ENCODE assay signal across 21 cellular contexts in the genomic region with DNA sequence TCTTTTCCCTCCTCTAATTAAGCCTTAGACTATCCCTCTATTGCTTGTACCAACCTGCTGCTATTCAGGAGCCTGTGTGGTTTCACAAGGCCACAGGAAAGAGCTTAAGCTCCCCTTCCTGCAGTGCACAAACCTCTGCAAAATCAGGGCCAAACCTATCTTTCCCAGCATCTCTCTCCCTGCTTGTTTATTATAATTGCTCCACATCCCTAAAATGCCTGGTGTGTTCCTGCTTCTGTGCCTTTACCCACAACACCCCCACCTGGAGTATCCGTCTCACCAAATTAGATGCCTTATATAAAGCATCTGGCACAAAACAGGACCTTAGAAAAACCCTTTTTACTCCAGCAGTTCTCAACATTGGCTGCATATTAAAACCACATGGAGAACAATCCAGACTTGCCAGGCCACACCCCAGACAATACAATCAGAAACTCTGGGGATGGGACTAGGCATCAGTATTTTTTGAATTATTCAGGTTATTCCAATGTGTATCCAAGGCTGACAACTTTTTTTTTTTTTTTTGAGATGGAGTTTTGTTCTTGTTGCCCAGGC. TPM values are rescaled to one million over a fixed set of nuclear protein-coding genes. Genes with fewer than 3 reads are reported as not detected.
DNase-seq lines count a peak whose midpoint lies in the region; ATAC-seq and TF ChIP-seq lines count a peak whose summit lies in the region.
"Had no signal": no experiment of that assay in that cellular context is flagged by ENCODE, and none has a peak within 500 bp of the region (broad histone marks: within the 10 kb centered on the region; RNA-seq: fewer than 3 reads in every experiment).

No MANE protein-coding gene starts in this region.

- H3K9me3 ChIP-seq in breast epithelium (no peaks in the 10 kb centered on the region), SJSA1 (replicated peaks) (no peaks in the 10 kb centered on the region)
- H3K9me3 ChIP-seq: BLaER1 treated with 17β-estradiol and CSF1 and Interleukin-3, amounts not matched to agents 10 nM and 100 nM; Caco-2 had no signal

- intact Hi-C loops in MCF 10A (cut with micrococcal nuclease) (no loop called here), breast epithelium (cut with DNase I; ENCODE audit: low total_unique reads) (no loop called here)

- H4K5ac ChIP-seq in mesendoderm (ENCODE audit: low read length): no peak overlapping the region

- TF ChIP-seq CTCF in MCF 10A (IDR thresholded peaks at IDR 0.05; ENCODE audit: unreplicated experiment): no peak
- TF ChIP-seq CTCF in breast epithelium (IDR thresholded peaks at IDR 0.05): no peak

- CTCF ChIA-PET in MCF 10A (lab: Yijun Ruan, JAX): interaction anchor here (0.6 to 0.7 kb wide), 2 partner anchors 19 to 21 kb away, joined by 3 to 6 read pairs; no protein-coding TSS in a partner anchor

- no peak overlapping the region for H2BK15ac ChIP-seq in mesendoderm (replicated peaks; ENCODE audit: low read depth)

- no peak overlapping the region for H3K9ac ChIP-seq in mesendoderm (ENCODE audit: low read length)

- peaks cover 33% of the 10 kb centered on the region for H3K36me3 Mint-ChIP-seq in MCF 10A (ENCODE audit: insufficient read depth, unreplicated experiment)

- no peak overlapping the region for H3K23ac ChIP-seq in mesendoderm (ENCODE audit: low read length)

- H3K36me3 ChIP-seq in breast epithelium (no peaks in the 10 kb centered on the region), SJSA1 (peaks cover 25% of the 10 kb centered on the region), mesendoderm (ENCODE audit: control insufficient read depth, insufficient read depth, low read length) (no peaks in the 10 kb centered on the region)

- no peak for DNase-seq in MCF 10A (ENCODE audit: unreplicated experiment)
- no peak for DNase-seq in breast epithelium (ENCODE audit: low spot score in 2 of 2)
- no peak for DNase-seq in SJSA1 (ENCODE audit: low read depth in 1 of 2, low spot score in 2 of 2)
- peak; percentile 52 for DNase-seq in fibroblast of peridontal ligament (ENCODE audit: extremely low read depth)
- no peak for DNase-seq in mesendoderm
- DNase-seq in C1 segment of cervical spinal cord (lab: John Stamatoyannopoulos, UW): no peak
- DNase-seq: Caco-2, DMS53, NCI-H1436, NCI-H2029 treated with DMSO at 0.1 percent for 48 hours, NCI-H524, SIG-M5 had no signal

- WGBS in mesendoderm (ENCODE audit: extremely low coverage, insufficient coverage, low lambda C conversion rate): no CpG with 5 or more reads among the region's 1 CpG

- H3K4me3 ChIP-seq in breast epithelium (no peak overlapping the region), SJSA1 (no peak overlapping the region), mesendoderm (ENCODE audit: low read length) (no peak overlapping the region)
- H3K4me3 ChIP-seq: BLaER1 treated with 17β-estradiol and CSF1 and Interleukin-3, amounts not matched to agents 10 nM and 100 nM; GM12878; GM23338 had no signal

- H2BK5ac ChIP-seq in mesendoderm (ENCODE audit: low read length): no peak overlapping the region

- no peak overlapping the region for H3K4ac ChIP-seq in mesendoderm (ENCODE audit: low read depth, low read length)

- H3K79me1 ChIP-seq in mesendoderm (ENCODE audit: low read length): no peaks in the 10 kb centered on the region

- no peak overlapping the region for H3K27ac ChIP-seq in breast epithelium
- peak overlapping the region; percentile 60; the same call in 1 of the 2 replicates for H3K27ac ChIP-seq in SJSA1
- H3K27ac ChIP-seq in mesendoderm (ENCODE audit: low read depth, low read length): no peak overlapping the region
- H3K27ac ChIP-seq: BLaER1 treated with 17β-estradiol and CSF1 and Interleukin-3, amounts not matched to agents 10 nM and 100 nM had no signal

- H3K18ac ChIP-seq in mesendoderm (ENCODE audit: low read length): no peak overlapping the region

- no peak overlapping the region for H3K4me2 ChIP-seq in mesendoderm (ENCODE audit: low read length)
- H3K4me2 ChIP-seq: BLaER1 treated with 17β-estradiol and CSF1 and Interleukin-3, amounts not matched to agents 10 nM and 100 nM; GM23338 had no signal

- no peak for ATAC-seq in GM21723 (IDR thresholded peaks at IDR 0.05; ENCODE audit: unreplicated experiment)
- ATAC-seq: GM12878, GM23338 had no signal

- no peaks in the 10 kb centered on the region for H3K9me3 Mint-ChIP-seq in MCF 10A (ENCODE audit: unreplicated experiment)
- H3K9me3 Mint-ChIP-seq: GM23338, IgD-negative memory B cell had no signal

- H2AK5ac ChIP-seq in mesendoderm (ENCODE audit: low read length): no peak overlapping the region

- H3K4me1 ChIP-seq in breast epithelium (no peaks in the 10 kb centered on the region), SJSA1 (replicated peaks) (peaks cover 39% of the 10 kb centered on the region), mesendoderm (ENCODE audit: control insufficient read depth, low read depth, low read length) (no peaks in the 10 kb centered on the region)

- TF ChIP-seq POLR2A in breast epithelium (IDR thresholded peaks at IDR 0.05): no peak

- peak overlapping the region; percentile 28 for H3K27ac Mint-ChIP-seq in MCF 10A (ENCODE audit: low read depth, unreplicated experiment)
- H3K27ac Mint-ChIP-seq: GM23338, IgD-negative memory B cell had no signal

- no peaks in the 10 kb centered on the region for H3K4me1 Mint-ChIP-seq in MCF 10A (ENCODE audit: insufficient read depth, unreplicated experiment)
- H3K4me1 Mint-ChIP-seq: IgD-negative memory B cell had no signal

- BruUV-seq in MCF 10A (replicated peaks; lab: Mats Ljungman, UMichigan): no TSS peak

- H3K27me3 Mint-ChIP-seq in MCF 10A (ENCODE audit: insufficient read depth, unreplicated experiment): no peaks in the 10 kb centered on the region
- H3K27me3 Mint-ChIP-seq: IgD-negative memory B cell had no signal

- H2BK120ac ChIP-seq in mesendoderm (ENCODE audit: low read depth, low read length): no peak overlapping the region

- no peaks in the 10 kb centered on the region for H3K79me2 ChIP-seq in mesendoderm (ENCODE audit: control insufficient read depth, insufficient read depth, low read length)

- H3K56ac ChIP-seq in mesendoderm (ENCODE audit: low read length): no peak overlapping the region

- POLR2A ChIA-PET in MCF 10A (lab: Yijun Ruan, JAX): no interaction called here

- no peak overlapping the region for H3K4me3 Mint-ChIP-seq in MCF 10A (ENCODE audit: unreplicated experiment)
- H3K4me3 Mint-ChIP-seq: GM23338, IgD-negative memory B cell had no signal

- no peak overlapping the region for H4K8ac ChIP-seq in mesendoderm (ENCODE audit: low read depth, low read length)

- no peaks in the 10 kb centered on the region for H3K27me3 ChIP-seq in breast epithelium
- H3K27me3 ChIP-seq in SJSA1 (replicated peaks): no peaks in the 10 kb centered on the region
- H3K27me3 ChIP-seq in mesendoderm (ENCODE audit: insufficient read depth, low read length, poor library complexity): no peaks in the 10 kb centered on the region
- H3K27me3 ChIP-seq: BLaER1 treated with 17β-estradiol and CSF1 and Interleukin-3, amounts not matched to agents 10 nM and 100 nM had no signal

RNA-seq across cellular contexts. Expression of a gene that starts 16.7 kb away (rescaled TPM):
- total RNA-seq in MCF 10A (2022): 10.6 and 14.0 TPM in 2 replicates
- total RNA-seq in breast epithelium: 10 to 100 TPM in 2 of 3 donors, 1 to 10 TPM in 1; 9.8 to 18.1 (median 12.1) TPM
- 1.8 and 2.2 TPM in 2 replicates for total RNA-seq in SJSA1 (2014; rRNA removed; shearing (Covaris generic))
- 0.74 TPM for polyA plus RNA-seq in mesendoderm (2013, experiment 1 of 2)
- 0.55 TPM for polyA plus RNA-seq in mesendoderm (2013, experiment 2 of 2)

RNA-seq across cellular contexts. Expression of a gene that starts 26.7 kb away (rescaled TPM):
- total RNA-seq in MCF 10A (2022) (194 and 197 TPM in 2 replicates), breast epithelium (100 to 1,000 TPM; 143 to 148 (median 144) TPM)
- total RNA-seq in SJSA1 (2014; rRNA removed; shearing (Covaris generic)): 195 and 280 TPM in 2 replicates
- 332 TPM for polyA plus RNA-seq in mesendoderm (2013, experiment 1 of 2)
- polyA plus RNA-seq in mesendoderm (2013, experiment 2 of 2): 334 TPM

RNA-seq across cellular contexts. Expression of a gene that starts 32.7 kb away (rescaled TPM):
- total RNA-seq in MCF 10A (2022): 40.1 and 41.0 TPM in 2 replicates
- total RNA-seq in breast epithelium: 10 to 100 TPM; 11.4 to 20.6 (median 15.4) TPM
- 3.0 and 9.5 TPM in 2 replicates for total RNA-seq in SJSA1 (2014; rRNA removed; shearing (Covaris generic))
- 14.9 TPM for polyA plus RNA-seq in mesendoderm (2013, experiment 1 of 2)
- polyA plus RNA-seq in mesendoderm (2013, experiment 2 of 2): 16.3 TPM

RNA-seq across cellular contexts. Expression of a gene that starts 40.2 kb away (rescaled TPM):
- not detected in 2 replicates for total RNA-seq in MCF 10A (2022)
- total RNA-seq in breast epithelium: not detected
- not detected in 2 replicates for total RNA-seq in SJSA1 (2014; rRNA removed; shearing (Covaris generic))
- polyA plus RNA-seq in mesendoderm (2013, experiment 1 of 2): 0.06 TPM
- polyA plus RNA-seq in mesendoderm (2013, experiment 2 of 2): 0.07 TPM
- total RNA-seq: GM12878, HT1080, OCI-LY7, RPMI7951 had no signal
- polyA plus RNA-seq: AG04450, GM12878, IgD-negative memory B cell had no signal
